35 cellular contexts compared by ENCODE assay signal in genomic region chr4:122377352-122377751, GRCh38. TPM values are rescaled to one million over a fixed set of nuclear protein-coding genes. Genes with fewer than 3 reads are reported as not detected.
"Had no signal": no experiment of that assay in that cellular context is flagged by ENCODE, and none has a peak within 500 bp of the region (broad histone marks: within the 10 kb centered on the region; RNA-seq: fewer than 3 reads in every experiment).

No MANE protein-coding gene starts in this region.

- H3K4me1 ChIP-seq: ascending aorta had no signal

- FAIRE-seq: bronchial epithelial cell, TTC549 had no signal

- H3K27ac ChIP-seq: ascending aorta, cardiac muscle cell, VCaP had no signal

- DNase-seq: activated B cell treated with CpG ODN at 0.5 μM for 24 hours; activated CD4-positive, alpha-beta memory T cell treated with anti-CD3 and anti-CD28 coated beads for 36 hours; activated CD4-positive, alpha-beta T cell treated with anti-CD3 and anti-CD28 coated beads for 4 hours; activated CD4-positive, alpha-beta T cell treated with anti-CD3 and anti-CD28 coated beads, Interleukin-2, amount 10 ng/mL, durations not matched to agents 24 days and 14 days; activated CD4-positive, alpha-beta T cell treated with anti-CD3 and anti-CD28 coated beads, Interleukin-2, amount 50 U/mL, for 1 hour; activated CD4-positive, alpha-beta T cell treated with anti-CD3 and anti-CD28 coated beads, Interleukin-2, amount 50 U/mL, for 4 hours; activated CD4-positive, CD25-positive, alpha-beta regulatory T cell treated with anti-CD3 and anti-CD28 coated beads, Interleukin-2, amount 50 U/mL, for 72 hours; activated CD8-positive, alpha-beta memory T cell treated with anti-CD3 and anti-CD28 coated beads, Interleukin-2, amount 50 U/mL, for 4 hours; activated CD8-positive, alpha-beta T cell treated with anti-CD3 and anti-CD28 coated beads for 36 hours; activated gamma-delta T cell; activated naive CD4-positive, alpha-beta T cell treated with anti-CD3 and anti-CD28 coated beads, Interleukin-2, amount 10 ng/mL, durations not matched to agents 7 days and 5 days; activated naive CD4-positive, alpha-beta T cell treated with Interleukin-2 at 50 U/mL for 16 hours; activated naive CD8-positive, alpha-beta T cell treated with anti-CD3 and anti-CD28 coated beads, Interleukin-2, amount 10 ng/mL, durations not matched to agents 7 days and 5 days; activated naive CD8-positive, alpha-beta T cell treated with anti-CD3 and anti-CD28 coated beads, Interleukin-2, amount 50 U/mL, for 24 hours; activated T-cell treated with anti-CD3 and anti-CD28 coated beads for 4 hours; activated T-cell treated with anti-CD3 and anti-CD28 coated beads, Interleukin-2, amount 50 U/mL, for 1 hour; activated T-cell treated with anti-CD3 and anti-CD28 coated beads, Interleukin-2, amount 50 U/mL, for 4 hours; activated T-cell treated with anti-CD3 and anti-CD28 coated beads, Interleukin-2, amount 50 U/mL, for 72 hours; amygdala; anterior cingulate cortex; caudate nucleus; cerebellar nuclear complex; T-helper 1 cell; T-helper 2 cell; T-helper 9 cell had no signal

- ATAC-seq: activated CD8-positive, alpha-beta T cell treated with anti-CD3 and anti-CD28 coated beads for 36 hours; activated naive CD8-positive, alpha-beta T cell treated with anti-CD3 and anti-CD28 coated beads, Interleukin-2, amount 50 U/mL, for 24 hours; activated T-cell treated with anti-CD3 and anti-CD28 coated beads, Interleukin-2, amount 50 U/mL, for 4 hours; activated T-cell treated with anti-CD3 and anti-CD28 coated beads, Interleukin-2, amount 50 U/mL, for 72 hours; activated T-helper 17 cell treated with anti-CD3 and anti-CD28 coated beads, Interleukin-2, amount 50 U/mL, for 72 hours had no signal

- H3K4me3 ChIP-seq: ascending aorta, cardiac muscle cell had no signal

- H3K9me3 ChIP-seq: ascending aorta had no signal

- H3K27me3 ChIP-seq: ascending aorta, cardiac muscle cell had no signal

- H3K36me3 ChIP-seq: ascending aorta, cardiac muscle cell had no signal

RNA-seq across cellular contexts. Expression of gene ADAD1, which starts 1.5 kb away (rescaled TPM):
- total RNA-seq: activated B cell treated with CpG ODN at 0.5 μM for 24 hours; activated CD4-positive, alpha-beta memory T cell treated with anti-CD3 and anti-CD28 coated beads for 36 hours; activated CD4-positive, alpha-beta T cell treated with anti-CD3 and anti-CD28 coated beads, Interleukin-2, amount 10 ng/mL, durations not matched to agents 24 days and 14 days; activated CD8-positive, alpha-beta memory T cell treated with anti-CD3 and anti-CD28 coated beads for 36 hours; activated CD8-positive, alpha-beta T cell treated with anti-CD3 and anti-CD28 coated beads for 36 hours; activated naive CD8-positive, alpha-beta T cell treated with anti-CD3 and anti-CD28 coated beads, Interleukin-2, amount 10 ng/mL, durations not matched to agents 7 days and 5 days; activated T-cell treated with anti-CD3 and anti-CD28 coated beads, Interleukin-2, amount 50 U/mL, for 4 hours; activated T-cell treated with anti-CD3 and anti-CD28 coated beads, Interleukin-2, amount 50 U/mL, for 72 hours; activated T-helper 1 cell treated with anti-CD3 and anti-CD28 coated beads, Interleukin-12 subunit alpha, Interleukin-12 subunit beta, Interleukin-2, Interleukin-4 antibody, amounts not matched to agents 30 ng/mL and 10 ng/mL and 1 ng/mL, durations not matched to agents 14 hours and 24 hours and 36 hours; activated T-helper 17 cell treated with anti-CD3 and anti-CD28 coated beads, Interleukin-2, amount 50 U/mL, for 72 hours; ascending aorta; cardiac muscle cell; chondrocyte had no signal
- polyA plus RNA-seq: adipose tissue, cardiac muscle cell had no signal
